In the genomic region with DNA sequence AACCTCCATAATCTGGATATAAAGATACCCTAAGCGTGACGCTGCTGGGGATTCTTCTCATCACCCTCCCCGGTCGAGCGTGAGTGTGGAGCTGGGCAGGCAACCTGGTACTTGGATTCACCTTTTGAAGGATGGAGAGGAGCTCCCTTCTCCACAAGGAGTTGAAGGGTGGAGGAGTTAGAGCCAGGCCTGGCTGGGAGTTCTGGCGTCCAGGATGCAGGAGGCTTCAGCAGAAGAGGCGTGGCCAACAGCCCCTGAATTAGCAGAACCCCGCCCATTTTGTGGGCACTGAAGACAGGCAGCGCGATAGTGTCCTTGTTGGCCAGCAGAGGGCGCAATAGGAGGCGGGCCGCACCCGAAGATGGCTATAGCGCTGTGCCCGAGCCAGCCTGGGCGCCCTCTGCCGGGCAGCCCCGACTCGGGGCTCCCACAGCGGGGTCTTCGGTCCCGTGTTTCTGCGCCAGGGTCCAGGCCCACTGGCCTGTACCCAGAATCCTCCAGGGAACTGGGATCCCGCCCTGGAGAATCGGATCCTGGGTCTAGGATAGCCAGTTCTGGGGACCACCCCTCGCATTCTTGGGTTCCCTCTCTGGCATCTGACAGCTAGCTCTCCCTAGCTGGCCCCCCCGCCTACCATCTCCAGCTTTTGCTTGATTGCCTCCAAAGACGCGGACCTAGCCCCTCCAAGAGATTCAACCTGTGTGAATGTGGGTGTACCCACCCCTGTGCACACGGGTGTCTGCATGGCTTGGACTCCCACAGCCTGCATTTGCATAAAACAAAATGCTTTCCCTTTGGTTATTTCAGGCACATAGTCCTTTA, we compare ENCODE assay signal across 8 cellular contexts. TPM values are rescaled to one million over a fixed set of nuclear protein-coding genes. Genes with fewer than 3 reads are reported as not detected.
A peak's percentile ranks its signal among the peaks of the same experiment; 100 is the strongest.
DNase-seq lines count a peak whose midpoint lies in the region; ATAC-seq, FAIRE-seq and TF ChIP-seq lines count a peak whose summit lies in the region.

No MANE protein-coding gene starts in this region.

- H2BK12ac ChIP-seq in mesenchymal stem cell (ENCODE audit: low read length in 2 of 2), result peak overlapping the region in 1 of 2 experiments; percentile 35

- peak; percentile 98 for TF ChIP-seq CTCF in D721Med (IDR thresholded peaks at IDR 0.05; ENCODE audit: insufficient read depth, missing control alignments)

- WGBS in mesenchymal stem cell, result 26% methylated on average over 31 of the region's 31 CpGs

- peak overlapping the region; percentile 21 for H3K27ac Mint-ChIP-seq in activated CD8-positive, alpha-beta T cell treated with anti-CD3 and anti-CD28 coated beads, Interleukin-2, amount 10 ng/mL, durations not matched to agents 7 days and 5 days

- peak overlapping the region; percentile 80 for H3K4me2 ChIP-seq in mesenchymal stem cell (ENCODE audit: low read length, poor library complexity, severe bottlenecking)

- H2BK120ac ChIP-seq in mesenchymal stem cell (ENCODE audit: low read depth, low read length), result no peak overlapping the region

- peaks cover 20% of the 10 kb centered on the region for H3K4me1 ChIP-seq in mesenchymal stem cell (ENCODE audit: control insufficient read depth, insufficient read depth, low read depth, low read length)

- H3K9me3 Mint-ChIP-seq in activated CD8-positive, alpha-beta T cell treated with anti-CD3 and anti-CD28 coated beads, Interleukin-2, amount 10 ng/mL, durations not matched to agents 7 days and 5 days (ENCODE audit: insufficient read depth), result no peaks in the 10 kb centered on the region

- peaks cover 0 to 23% of the 10 kb centered on the region in 2 experiments for H3K27me3 ChIP-seq in mesenchymal stem cell (ENCODE audit: control insufficient read depth in 1 of 2, insufficient read depth in 1 of 2, low read length in 2 of 2)

- CTCF ChIA-PET in activated CD8-positive, alpha-beta T cell treated with anti-CD3 and anti-CD28 coated beads, Interleukin-2, amount 10 ng/mL, durations not matched to agents 7 days and 5 days (lab: Charles Lee), result interaction anchor here (0.6 to 5.1 kb wide), 56 partner anchors 8 to 471 kb away, joined by 3 to 39 read pairs (median 4); partner anchors contain the start of genes CBX5, COPZ1, HNRNPA1 and HOXC10

- peak overlapping the region; percentile 34 for H2AK5ac ChIP-seq in mesenchymal stem cell (ENCODE audit: low read length, severe bottlenecking)

- H3K23ac ChIP-seq in mesenchymal stem cell (ENCODE audit: low read length in 2 of 2), result no peak overlapping the region

- no peak overlapping the region for H2BK15ac ChIP-seq in mesenchymal stem cell (ENCODE audit: low read depth, poor library complexity, severe bottlenecking)

- H3K9ac ChIP-seq in mesenchymal stem cell (ENCODE audit: low read length), result peak overlapping the region; percentile 62

- peak overlapping the region in 1 of 2 experiments; percentile 72 for H3K4me3 ChIP-seq in mesenchymal stem cell (ENCODE audit: insufficient read depth in 1 of 2, low read depth in 1 of 2, low read length in 2 of 2)

- H2BK5ac ChIP-seq in mesenchymal stem cell (ENCODE audit: low read depth, low read length, poor library complexity, severe bottlenecking), result no peak overlapping the region

- no peaks in the 10 kb centered on the region for H3K36me3 ChIP-seq in mesenchymal stem cell (ENCODE audit: control insufficient read depth in 1 of 2, insufficient read depth in 2 of 2, low read depth in 1 of 2, low read length in 2 of 2)

- DNase-seq in D721Med (ENCODE audit: insufficient read length, low spot score), result peak; percentile 60
- peak; percentile 84 for DNase-seq in HT1080 (ENCODE audit: low read depth)
- DNase-seq in NK-92 (lab: John Stamatoyannopoulos, UW; ENCODE audit: unreplicated experiment), result peak; percentile 32
- DNase-seq in activated CD8-positive, alpha-beta T cell treated with anti-CD3 and anti-CD28 coated beads, Interleukin-2, amount 10 ng/mL, durations not matched to agents 7 days and 5 days, result peak; percentile 96
- peak; percentile 88 for DNase-seq in effector CD4-positive, alpha-beta T cell
- peak; percentile 91 for DNase-seq in mesenchymal stem cell
- DNase-seq in stimulated activated CD8-positive, alpha-beta memory T cell treated with anti-CD3 and anti-CD28 coated beads, Interleukin-15, amount 100 ng/mL, for 4 hours (ENCODE audit: low read depth in 2 of 2), result peak; percentile 69 to 78

- peak overlapping the region; percentile 73 for H2AFZ ChIP-seq in mesenchymal stem cell (ENCODE audit: low read depth, low read length)

- peak overlapping the region in 1 of 2 experiments; percentile 24 for H3K4ac ChIP-seq in mesenchymal stem cell (ENCODE audit: low read depth in 1 of 2, low read length in 2 of 2)

- no peak overlapping the region for H3K18ac ChIP-seq in mesenchymal stem cell (ENCODE audit: low read depth in 1 of 2, low read length in 2 of 2)

- H3K4me3 Mint-ChIP-seq in activated CD8-positive, alpha-beta T cell treated with anti-CD3 and anti-CD28 coated beads, Interleukin-2, amount 10 ng/mL, durations not matched to agents 7 days and 5 days, result peak overlapping the region; percentile 69

- peaks cover 43% of the 10 kb centered on the region for H3K4me1 Mint-ChIP-seq in activated CD8-positive, alpha-beta T cell treated with anti-CD3 and anti-CD28 coated beads, Interleukin-2, amount 10 ng/mL, durations not matched to agents 7 days and 5 days (ENCODE audit: low read depth)

- H3K27me3 Mint-ChIP-seq in activated CD8-positive, alpha-beta T cell treated with anti-CD3 and anti-CD28 coated beads, Interleukin-2, amount 10 ng/mL, durations not matched to agents 7 days and 5 days (ENCODE audit: low read depth), result peaks cover 39% of the 10 kb centered on the region

- H4K8ac ChIP-seq in mesenchymal stem cell (ENCODE audit: low read length), result no peak overlapping the region

- no peak overlapping the region for H3K27ac ChIP-seq in mesenchymal stem cell (ENCODE audit: low read length, poor library complexity, severe bottlenecking)

- FAIRE-seq in D721Med (lab: Jason Lieb, UNC), result no peak

- peak; percentile 66 for ATAC-seq in GM21515 (IDR thresholded peaks at IDR 0.05; ENCODE audit: unreplicated experiment)
- ATAC-seq in activated CD8-positive, alpha-beta T cell treated with anti-CD3 and anti-CD28 coated beads, Interleukin-2, amount 10 ng/mL, durations not matched to agents 7 days and 5 days, result peak; percentile 87

- POLR2A ChIA-PET in activated CD8-positive, alpha-beta T cell treated with anti-CD3 and anti-CD28 coated beads, Interleukin-2, amount 10 ng/mL, durations not matched to agents 7 days and 5 days (lab: Charles Lee), result interaction anchor here (0.9 kb wide), 1 partner anchor 65 kb away, joined by 6 read pairs; the partner anchor contains the start of genes CBX5 and HNRNPA1

- no peaks in the 10 kb centered on the region for H3K9me3 ChIP-seq in mesenchymal stem cell (ENCODE audit: control insufficient read depth, low read length)

- no peak overlapping the region for H3K14ac ChIP-seq in mesenchymal stem cell (ENCODE audit: low read length in 2 of 2)

- no peak overlapping the region for H4K91ac ChIP-seq in mesenchymal stem cell (ENCODE audit: low read length)

- peaks cover 4% of the 10 kb centered on the region for H3K79me1 ChIP-seq in mesenchymal stem cell (replicated peaks; ENCODE audit: low read length, poor library complexity, severe bottlenecking)

- H3K36me3 Mint-ChIP-seq in activated CD8-positive, alpha-beta T cell treated with anti-CD3 and anti-CD28 coated beads, Interleukin-2, amount 10 ng/mL, durations not matched to agents 7 days and 5 days (ENCODE audit: low read depth), result no peaks in the 10 kb centered on the region

RNA-seq across cellular contexts. Expression of gene SMUG1, which starts 26.0 kb away (rescaled TPM):
- 90.4 and 101 TPM in 2 replicates for total RNA-seq in HT1080 (2014; rRNA removed; shearing (Covaris generic))
- polyA plus RNA-seq in HT1080 (2015; cell fraction: cytosol; rRNA removed), result 65.2 and 68.2 TPM in 2 replicates
- 87.2 and 103 TPM in 2 replicates for polyA plus RNA-seq in HT1080 (2015; cell fraction: nucleus; rRNA removed)
- total RNA-seq in activated CD8-positive, alpha-beta T cell treated with anti-CD3 and anti-CD28 coated beads, Interleukin-2, amount 10 ng/mL, durations not matched to agents 7 days and 5 days, result 10 to 100 TPM; 21.5 to 22.8 TPM
- polyA plus RNA-seq in mesenchymal stem cell (2013, experiment 1 of 2), result 19.6 TPM
- polyA plus RNA-seq in mesenchymal stem cell (2013, experiment 2 of 2), result 20.7 TPM

Comparison
In these comparisons a context has a peak if more than half of its experiments do, and no peak if none do; other contexts are left out.
1. DNase-seq: peak in every context shown above with its lines; median percentile 96 in activated CD8-positive, alpha-beta T cell treated with anti-CD3 and anti-CD28 coated beads, Interleukin-2, amount 10 ng/mL, durations not matched to agents 7 days and 5 days; 91 in mesenchymal stem cell; 88 in effector CD4-positive, alpha-beta T cell; 84 in HT1080; 74 in stimulated activated CD8-positive, alpha-beta memory T cell treated with anti-CD3 and anti-CD28 coated beads, Interleukin-15, amount 100 ng/mL, for 4 hours; 60 in D721Med; 32 in NK-92.